ENCODE assay signal across 11 cellular contexts in the genomic region with DNA sequence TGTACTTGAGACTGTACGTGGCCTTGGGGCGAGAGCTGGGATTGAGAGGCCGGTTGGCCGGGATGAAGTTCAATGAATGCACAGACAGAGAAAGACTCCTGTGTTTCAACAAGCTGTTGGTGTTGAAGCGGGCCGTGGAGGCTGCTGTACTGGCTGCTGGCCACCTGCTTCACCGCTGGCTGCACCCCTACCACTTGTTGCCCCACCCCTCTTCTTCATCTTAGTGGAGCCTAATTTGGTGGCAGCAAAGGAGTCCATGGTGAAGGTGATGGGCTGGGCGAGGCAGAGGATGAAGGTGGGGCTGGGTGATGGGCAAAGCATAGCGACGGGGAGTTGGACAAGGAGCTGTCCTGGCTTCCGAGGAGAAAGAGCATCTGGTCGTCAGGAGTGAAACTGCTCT. TPM values are rescaled to one million over a fixed set of nuclear protein-coding genes. Genes with fewer than 3 reads are reported as not detected.
DNase-seq lines count a peak whose midpoint lies in the region; ATAC-seq and TF ChIP-seq lines count a peak whose summit lies in the region.
"Had no signal": no experiment of that assay in that cellular context is flagged by ENCODE, and none has a peak within 500 bp of the region (broad histone marks: within the 10 kb centered on the region; RNA-seq: fewer than 3 reads in every experiment).

No MANE protein-coding gene starts in this region.

- no TSS peak for BruUV-seq in HCT116 (replicated peaks; lab: Mats Ljungman, UMichigan)

- H3K9me3 Mint-ChIP-seq in CD14-positive monocyte: peaks cover 3 to 17% (median 11%) of the 10 kb centered on the region in 7 donors
- H3K9me3 Mint-ChIP-seq in activated naive CD8-positive, alpha-beta T cell treated with anti-CD3 and anti-CD28 coated beads, Interleukin-2, amount 10 ng/mL, durations not matched to agents 7 days and 5 days: no peaks in the 10 kb centered on the region
- no peaks in the 10 kb centered on the region for H3K9me3 Mint-ChIP-seq in natural killer cell

- RAD21 ChIA-PET in HCT116 (lab: Charles Lee; ENCODE audit: low non-redundant PET in 1 of 2, low total read pairs in 2 of 2, uncharacterized antibody in 2 of 2, unreplicated experiment in 2 of 2): no interaction called here

- H4K20me1 ChIP-seq in HCT116 (ENCODE audit: insufficient read depth): no peaks in the 10 kb centered on the region

- DNase-seq in CD14-positive monocyte (ENCODE audit: low spot score): no peak
- no peak for DNase-seq in HCT116 (ENCODE audit: low read depth, low spot score)
- no peak for DNase-seq in activated naive CD8-positive, alpha-beta T cell treated with anti-CD3 and anti-CD28 coated beads, Interleukin-2, amount 10 ng/mL, durations not matched to agents 7 days and 5 days
- DNase-seq in natural killer cell: no peak
- DNase-seq in NCI-H1105 (lab: John Stamatoyannopoulos, UW): no peak
- no peak for DNase-seq in germinal center (ENCODE audit: low spot score)
- DNase-seq in anterior cingulate cortex (lab: John Stamatoyannopoulos, UW): no peak
- DNase-seq: NCI-H1436 treated with DMSO at 0.1 percent for 48 hours had no signal

- H3K4me3 Mint-ChIP-seq in CD14-positive monocyte (peak overlapping the region; percentile 87 to 93), natural killer cell (peak overlapping the region; percentile 91)
- peak overlapping the region; percentile 31 for H3K4me3 Mint-ChIP-seq in activated naive CD8-positive, alpha-beta T cell treated with anti-CD3 and anti-CD28 coated beads, Interleukin-2, amount 10 ng/mL, durations not matched to agents 7 days and 5 days

- TF ChIP-seq CTCF in CD14-positive monocyte (IDR thresholded peaks at IDR 0.05): no peak
- TF ChIP-seq CTCF in HCT116 (IDR thresholded peaks at IDR 0.05 in 2 of 3, conservative IDR thresholded peaks at IDR 0.05 in 1 of 3; ENCODE audit: borderline replicate concordance in 1 of 3, insufficient read depth in 1 of 3, low read depth in 2 of 3, low read length in 2 of 3): no peak
- no peak for TF ChIP-seq CTCF in natural killer cell (IDR thresholded peaks at IDR 0.05)

- TF ChIP-seq POLR2A in HCT116 (IDR thresholded peaks at IDR 0.05; ENCODE audit: borderline replicate concordance, extremely low read depth, insufficient read depth, insufficient read length): no peak

- no peak for TF ChIP-seq RAD21 in HCT116 (IDR thresholded peaks at IDR 0.05; ENCODE audit: low read depth)

- H3K4me1 Mint-ChIP-seq in CD14-positive monocyte (peaks cover 32% of the 10 kb centered on the region), natural killer cell (peaks cover 4 to 16% of the 10 kb centered on the region in 2 donors)
- peaks cover 10% of the 10 kb centered on the region for H3K4me1 Mint-ChIP-seq in activated naive CD8-positive, alpha-beta T cell treated with anti-CD3 and anti-CD28 coated beads, Interleukin-2, amount 10 ng/mL, durations not matched to agents 7 days and 5 days

- no peaks in the 10 kb centered on the region; the same call in 1 of the 2 replicates for H3K9me2 ChIP-seq in HCT116 (ENCODE audit: insufficient read depth)

- intact Hi-C loops in CD14-positive monocyte (cut with micrococcal nuclease) (loop anchor here in 1 of 2 donors (10.0 kb wide), 1 partner anchor 73 kb away; a partner anchor contains a TSS), HCT116 (cut with micrococcal nuclease) (no loop called here), natural killer cell (cut with micrococcal nuclease) (loop anchor here (5.0 kb wide), 1 partner anchor 49 kb away; a partner anchor contains a TSS)

- no peaks in the 10 kb centered on the region for H3K27me3 ChIP-seq in HCT116 (ENCODE audit: insufficient read depth, low read length)

- no peak overlapping the region for H3K4me3 ChIP-seq in HCT116 (replicated peaks in 1 of 2; ENCODE audit: low read depth in 1 of 2, low read length in 2 of 2)

- H3K79me2 ChIP-seq in HCT116 (ENCODE audit: insufficient read depth, low read length): no peaks in the 10 kb centered on the region

- no peak for ATAC-seq in HCT116
- no peak for ATAC-seq in activated naive CD8-positive, alpha-beta T cell treated with anti-CD3 and anti-CD28 coated beads, Interleukin-2, amount 10 ng/mL, durations not matched to agents 7 days and 5 days (ENCODE audit: low read depth)
- no peak for ATAC-seq in natural killer cell
- no peak for ATAC-seq in GM19324 (IDR thresholded peaks at IDR 0.05; ENCODE audit: low FRiP score, unreplicated experiment)

- CTCF ChIA-PET in HCT116 (lab: Charles Lee): no interaction called here

- no peaks in the 10 kb centered on the region for H3K9me3 ChIP-seq in HCT116 (ENCODE audit: control insufficient read depth in 1 of 2, insufficient read depth in 1 of 2, low read depth in 1 of 2, low read length in 2 of 2)
- H3K9me3 ChIP-seq: spleen had no signal

- H3K27ac Mint-ChIP-seq in CD14-positive monocyte: peak overlapping the region in 1 of 7 donors; percentile 68
- H3K27ac Mint-ChIP-seq in activated naive CD8-positive, alpha-beta T cell treated with anti-CD3 and anti-CD28 coated beads, Interleukin-2, amount 10 ng/mL, durations not matched to agents 7 days and 5 days: no peak overlapping the region
- H3K27ac Mint-ChIP-seq in natural killer cell: no peak overlapping the region

- H3K4me2 ChIP-seq in HCT116 (ENCODE audit: low read length): peak overlapping the region; percentile 51

- H2AFZ ChIP-seq in HCT116 (ENCODE audit: low read depth, low read length, poor library complexity, severe bottlenecking): no peak overlapping the region

- H3K27ac ChIP-seq in HCT116 (ENCODE audit: low read depth, low read length): no peak overlapping the region; the same call in 1 of the 2 replicates
- H3K27ac ChIP-seq: GM23248 had no signal

- H3K4me1 ChIP-seq in HCT116 (ENCODE audit: control insufficient read depth in 1 of 2, insufficient read depth in 2 of 2, low read length in 2 of 2): peaks cover 0 to 16% of the 10 kb centered on the region in 2 experiments; a peak in 2 of 4 replicates

- no peaks in the 10 kb centered on the region for H3K36me3 ChIP-seq in HCT116 (ENCODE audit: control insufficient read depth in 1 of 2, insufficient read depth in 2 of 2, low read length in 2 of 2)
- H3K36me3 ChIP-seq: spleen had no signal

- H3K27me3 Mint-ChIP-seq in CD14-positive monocyte (ENCODE audit: low read depth in 3 of 3) (peaks cover 50 to 64% (median 55%) of the 10 kb centered on the region in 3 donors), natural killer cell (ENCODE audit: low read depth in 2 of 2) (peaks cover 46 to 63% of the 10 kb centered on the region in 2 donors)
- H3K27me3 Mint-ChIP-seq in activated naive CD8-positive, alpha-beta T cell treated with anti-CD3 and anti-CD28 coated beads, Interleukin-2, amount 10 ng/mL, durations not matched to agents 7 days and 5 days: peaks cover 82% of the 10 kb centered on the region

- POLR2A ChIA-PET in HCT116 (lab: Charles Lee): no interaction called here
- POLR2A ChIA-PET in activated naive CD8-positive, alpha-beta T cell treated with anti-CD3 and anti-CD28 coated beads, Interleukin-2, amount 10 ng/mL, durations not matched to agents 7 days and 5 days (lab: Charles Lee): interaction anchor here (0.7 to 1.0 kb wide), 2 partner anchors 49 to 93 kb away, joined by 4 read pairs; a partner anchor contains a TSS

- H3K36me3 Mint-ChIP-seq in CD14-positive monocyte (peaks cover 0 to 2% of the 10 kb centered on the region in 2 donors), natural killer cell (no peaks in the 10 kb centered on the region)
- no peaks in the 10 kb centered on the region for H3K36me3 Mint-ChIP-seq in activated naive CD8-positive, alpha-beta T cell treated with anti-CD3 and anti-CD28 coated beads, Interleukin-2, amount 10 ng/mL, durations not matched to agents 7 days and 5 days

- no peak overlapping the region for H3K9ac ChIP-seq in HCT116 (ENCODE audit: low read length)

TF ChIP-seq in HCT116, 20 proteins besides CTCF, POLR2A, EP300 and RAD21 (continues in another document):
- TF ChIP-seq FOSL1 (IDR thresholded peaks at IDR 0.05; ENCODE audit: low read depth) (no peak), ZFX (IDR thresholded peaks at IDR 0.05) (no peak), SIN3A (IDR thresholded peaks at IDR 0.05; ENCODE audit: low read depth) (no peak), EGR1 (IDR thresholded peaks at IDR 0.05; ENCODE audit: low read depth) (no peak)

RNA-seq across cellular contexts. Expression of a gene that starts 7.2 kb away (rescaled TPM):
- 1 to 10 TPM; 2.2 to 5.0 TPM for polyA plus RNA-seq in CD14-positive monocyte
- 10.8 TPM for total RNA-seq in HCT116 (2021; ENCODE audit: unreplicated experiment)
- polyA plus RNA-seq in HCT116 (2012): 7.9 and 9.9 TPM in 2 replicates
- 1 to 10 TPM; 9.0 to 9.7 TPM for total RNA-seq in activated naive CD8-positive, alpha-beta T cell treated with anti-CD3 and anti-CD28 coated beads, Interleukin-2, amount 10 ng/mL, durations not matched to agents 7 days and 5 days
- 10 to 100 TPM; 17.7 to 20.0 (median 18.7) TPM for total RNA-seq in natural killer cell

RNA-seq across cellular contexts. Expression of a gene that starts 34.2 kb away (rescaled TPM):
- polyA plus RNA-seq in CD14-positive monocyte: 1 to 10 TPM; 1.5 to 1.6 TPM
- total RNA-seq in HCT116 (2021; ENCODE audit: unreplicated experiment): 4.8 TPM
- 1.3 and 2.5 TPM in 2 replicates for polyA plus RNA-seq in HCT116 (2012)
- 10 to 100 TPM; 10.5 to 11.3 TPM for total RNA-seq in activated naive CD8-positive, alpha-beta T cell treated with anti-CD3 and anti-CD28 coated beads, Interleukin-2, amount 10 ng/mL, durations not matched to agents 7 days and 5 days
- total RNA-seq in natural killer cell: 1 to 10 TPM; 1.6 to 4.2 (median 2.9) TPM

RNA-seq across cellular contexts. Expression of a gene that starts 41.2 kb away (rescaled TPM):
- 1 to 10 TPM in 1 of 2 donors, under 1 TPM in 1; 0.94 to 1.1 TPM for polyA plus RNA-seq in CD14-positive monocyte
- total RNA-seq in HCT116 (2021; ENCODE audit: unreplicated experiment): not detected
- polyA plus RNA-seq in HCT116 (2012): not detected in 2 replicates
- total RNA-seq in activated naive CD8-positive, alpha-beta T cell treated with anti-CD3 and anti-CD28 coated beads, Interleukin-2, amount 10 ng/mL, durations not matched to agents 7 days and 5 days: not detected
- total RNA-seq in natural killer cell: under 1 TPM in 2 of 3 donors, not detected in 1; 0.31 to 0.36 TPM

RNA-seq across cellular contexts. Expression of a gene that starts 49.1 kb away (rescaled TPM):
- 1 to 10 TPM; 3.4 to 3.5 TPM for polyA plus RNA-seq in CD14-positive monocyte
- total RNA-seq in HCT116 (2021; ENCODE audit: unreplicated experiment) (10.3 TPM), natural killer cell (10 to 100 TPM; 13.7 to 24.4 (median 15.4) TPM)
- 3.8 and 9.9 TPM in 2 replicates for polyA plus RNA-seq in HCT116 (2012)
- 10 to 100 TPM; 13.1 to 14.5 TPM for total RNA-seq in activated naive CD8-positive, alpha-beta T cell treated with anti-CD3 and anti-CD28 coated beads, Interleukin-2, amount 10 ng/mL, durations not matched to agents 7 days and 5 days

Comparison
In these comparisons a context has a peak if more than half of its experiments do, and no peak if none do; other contexts are left out.
1. H3K4me3 Mint-ChIP-seq: peak in every context shown above with its lines; median percentile 91 in natural killer cell; 90 in CD14-positive monocyte; 31 in activated naive CD8-positive, alpha-beta T cell treated with anti-CD3 and anti-CD28 coated beads, Interleukin-2, amount 10 ng/mL, durations not matched to agents 7 days and 5 days.